13 cellular contexts compared by ENCODE assay signal in the genomic region with DNA sequence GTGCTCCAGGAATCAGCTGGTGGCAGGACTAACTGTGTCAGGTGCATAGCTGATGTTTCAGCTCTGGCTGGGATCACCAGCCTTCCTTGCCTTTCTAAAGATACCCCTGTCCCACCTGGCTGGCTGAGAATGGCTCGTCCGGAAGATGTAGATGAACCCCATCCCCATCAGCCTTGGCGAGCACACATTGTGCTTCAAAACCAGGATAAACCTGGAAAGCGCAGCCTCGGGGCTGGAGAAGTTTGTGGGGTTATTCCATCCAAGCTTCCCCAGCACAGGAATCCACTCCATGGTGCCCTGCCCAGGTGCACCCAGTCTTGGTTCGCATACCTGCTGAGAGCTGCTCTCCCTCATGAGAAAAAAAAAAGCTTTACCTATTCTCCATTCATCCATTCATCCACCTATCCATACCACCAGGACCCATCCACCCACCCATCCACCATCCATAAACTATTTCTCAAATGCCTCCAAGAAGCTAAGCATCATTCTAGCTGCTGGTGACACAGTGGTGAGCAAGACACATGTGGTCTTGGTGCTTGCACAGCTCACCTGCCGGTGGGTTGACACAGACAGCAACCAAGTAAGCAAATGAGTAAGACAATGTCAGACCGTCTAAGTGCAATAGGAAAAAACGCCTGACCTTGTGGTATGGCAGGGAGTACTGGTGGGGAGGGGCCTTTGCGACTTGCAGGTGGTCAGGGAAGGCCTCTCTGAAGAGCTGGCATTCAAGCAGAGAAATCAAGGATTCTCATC.
DNase-seq lines count a peak whose midpoint lies in the region; ATAC-seq and TF ChIP-seq lines count a peak whose summit lies in the region.
"Had no signal": no experiment of that assay in that cellular context is flagged by ENCODE, and none has a peak within 500 bp of the region (broad histone marks: within the 10 kb centered on the region; RNA-seq: fewer than 3 reads in every experiment).

No MANE protein-coding gene starts in this region.

- peaks cover 2 to 4% of the 10 kb centered on the region in 2 donors for H3K9me3 Mint-ChIP-seq in activated T-cell treated with anti-CD3 and anti-CD28 coated beads, Interleukin-2, amount 50 U/mL, for 72 hours
- H3K9me3 Mint-ChIP-seq: activated T-helper 2 cell treated with anti-CD3 and anti-CD28 coated beads, Interferon-gamma antibody, Interleukin-2, Interleukin-4, amounts not matched to agents 10 μg/mL and 5 μg/mL and 100 μg/mL, durations not matched to agents 14 hours and 24 hours and 36 hours; T-helper 1 cell treated with Interleukin-12 subunit alpha and Interleukin-12 subunit beta and Interleukin-4 antibody, amounts not matched to agents 30 μg/mL and 1 μg/mL, for 36 hours had no signal

- TF ChIP-seq CTCF in left lung (IDR thresholded peaks at IDR 0.05), result no peak
- no peak for TF ChIP-seq CTCF in gastroesophageal sphincter (IDR thresholded peaks at IDR 0.05)

- intact Hi-C loops in left lung (cut with DNase I), result no loop called here

- H3K4me1 Mint-ChIP-seq in activated T-cell treated with anti-CD3 and anti-CD28 coated beads, Interleukin-2, amount 50 U/mL, for 72 hours (ENCODE audit: low read depth), result peaks cover 14% of the 10 kb centered on the region

- H3K27ac Mint-ChIP-seq in activated T-cell treated with anti-CD3 and anti-CD28 coated beads, Interleukin-2, amount 50 U/mL, for 72 hours, result no peak overlapping the region
- H3K27ac Mint-ChIP-seq: activated T-helper 2 cell treated with anti-CD3 and anti-CD28 coated beads, Interferon-gamma antibody, Interleukin-2, Interleukin-4, amounts not matched to agents 10 μg/mL and 5 μg/mL and 100 μg/mL, durations not matched to agents 14 hours and 24 hours and 36 hours; T-helper 1 cell treated with Interleukin-12 subunit alpha and Interleukin-12 subunit beta and Interleukin-4 antibody, amounts not matched to agents 30 μg/mL and 1 μg/mL, for 36 hours had no signal

- H3K4me1 ChIP-seq in left lung (peaks cover 9 to 14% of the 10 kb centered on the region in 2 donors), gastroesophageal sphincter (no peaks in the 10 kb centered on the region)

- 80 to 100% methylated on average over 2 to 10 of the region's 10 CpGs for WGBS in gastroesophageal sphincter (ENCODE audit: low coverage in 1 of 2), 2 donors

- no peaks in the 10 kb centered on the region for H3K36me3 Mint-ChIP-seq in activated T-cell treated with anti-CD3 and anti-CD28 coated beads, Interleukin-2, amount 50 U/mL, for 72 hours (ENCODE audit: insufficient read depth in 2 of 2)

- ATAC-seq in activated T-cell treated with anti-CD3 and anti-CD28 coated beads, Interleukin-2, amount 50 U/mL, for 72 hours (replicated peaks in 1 of 2), result peak; percentile 77 to 78
- ATAC-seq in left lung (no peak), GM18520 (IDR thresholded peaks at IDR 0.05; ENCODE audit: unreplicated experiment) (no peak), gastroesophageal sphincter (no peak)

- H3K4me3 ChIP-seq in left lung (no peak overlapping the region), gastroesophageal sphincter (no peak overlapping the region)
- H3K4me3 ChIP-seq: BLaER1 treated with 17β-estradiol and CSF1 and Interleukin-3, amounts not matched to agents 10 nM and 100 nM had no signal

- TF ChIP-seq POLR2A in gastroesophageal sphincter (IDR thresholded peaks at IDR 0.05), result no peak

- peak; percentile 26 for DNase-seq in stimulated activated CD4-positive, alpha-beta T cell treated with anti-CD3 and anti-CD28 coated beads, Interleukin-15, amount 100 ng/mL, for 24 hours
- DNase-seq in stimulated activated CD4-positive, alpha-beta T cell treated with anti-CD3 and anti-CD28 coated beads, Interleukin-4, amount 100 ng/mL, for 24 hours, result no peak
- DNase-seq in activated T-cell treated with anti-CD3 and anti-CD28 coated beads, Interleukin-2, amount 50 U/mL, for 72 hours, result peak; percentile 16 to 30
- DNase-seq in left lung (peak; percentile 12 to 28), SKM-1 (lab: John Stamatoyannopoulos, UW; ENCODE audit: unreplicated experiment) (no peak)
- DNase-seq: activated CD4-positive, alpha-beta T cell treated with anti-CD3 and anti-CD28 coated beads for 1 hour; mesenchymal stem cell; stimulated activated naive CD4-positive, alpha-beta T cell treated with Interleukin-2 at 50 U/mL for 16 hours had no signal

- peak overlapping the region in 1 of 2 donors; percentile 50 for H3K4me3 Mint-ChIP-seq in activated T-cell treated with anti-CD3 and anti-CD28 coated beads, Interleukin-2, amount 50 U/mL, for 72 hours
- H3K4me3 Mint-ChIP-seq: T-helper 1 cell treated with Interleukin-12 subunit alpha and Interleukin-12 subunit beta and Interleukin-4 antibody, amounts not matched to agents 30 μg/mL and 1 μg/mL, for 36 hours had no signal

- H3K36me3 ChIP-seq in left lung (no peaks in the 10 kb centered on the region), gastroesophageal sphincter (no peaks in the 10 kb centered on the region)
- H3K36me3 ChIP-seq: BLaER1 treated with 17β-estradiol and CSF1 and Interleukin-3, amounts not matched to agents 10 nM and 100 nM had no signal

- peaks cover 11% of the 10 kb centered on the region for H3K27me3 Mint-ChIP-seq in activated T-cell treated with anti-CD3 and anti-CD28 coated beads, Interleukin-2, amount 50 U/mL, for 72 hours (ENCODE audit: low read depth)

- H3K9me3 ChIP-seq in left lung (no peaks in the 10 kb centered on the region), gastroesophageal sphincter (no peaks in the 10 kb centered on the region)
- H3K9me3 ChIP-seq: BLaER1 treated with 17β-estradiol and CSF1 and Interleukin-3, amounts not matched to agents 10 nM and 100 nM had no signal

- no peak overlapping the region for H3K27ac ChIP-seq in left lung
- H3K27ac ChIP-seq in gastroesophageal sphincter, result no peak overlapping the region
- H3K27ac ChIP-seq: BLaER1 treated with 17β-estradiol and CSF1 and Interleukin-3, amounts not matched to agents 10 nM and 100 nM had no signal

- H3K27me3 ChIP-seq in left lung, result no peaks in the 10 kb centered on the region
- H3K27me3 ChIP-seq in gastroesophageal sphincter, result no peaks in the 10 kb centered on the region

- no peak for TF ChIP-seq EP300 in gastroesophageal sphincter (IDR thresholded peaks at IDR 0.05)

Comparison
In these comparisons a context has a peak if more than half of its experiments do, and no peak if none do; other contexts are left out.
1. DNase-seq: peak in stimulated activated CD4-positive, alpha-beta T cell treated with anti-CD3 and anti-CD28 coated beads, Interleukin-15, amount 100 ng/mL, for 24 hours (single experiment), activated T-cell treated with anti-CD3 and anti-CD28 coated beads, Interleukin-2, amount 50 U/mL, for 72 hours (2 of 2) and left lung (2 of 2); none in stimulated activated CD4-positive, alpha-beta T cell treated with anti-CD3 and anti-CD28 coated beads, Interleukin-4, amount 100 ng/mL, for 24 hours (single experiment) and SKM-1 (single experiment).
2. ATAC-seq: peak in activated T-cell treated with anti-CD3 and anti-CD28 coated beads, Interleukin-2, amount 50 U/mL, for 72 hours (2 of 2); none in left lung (single experiment), GM18520 (single experiment) and gastroesophageal sphincter (single experiment).